In the genomic region with DNA sequence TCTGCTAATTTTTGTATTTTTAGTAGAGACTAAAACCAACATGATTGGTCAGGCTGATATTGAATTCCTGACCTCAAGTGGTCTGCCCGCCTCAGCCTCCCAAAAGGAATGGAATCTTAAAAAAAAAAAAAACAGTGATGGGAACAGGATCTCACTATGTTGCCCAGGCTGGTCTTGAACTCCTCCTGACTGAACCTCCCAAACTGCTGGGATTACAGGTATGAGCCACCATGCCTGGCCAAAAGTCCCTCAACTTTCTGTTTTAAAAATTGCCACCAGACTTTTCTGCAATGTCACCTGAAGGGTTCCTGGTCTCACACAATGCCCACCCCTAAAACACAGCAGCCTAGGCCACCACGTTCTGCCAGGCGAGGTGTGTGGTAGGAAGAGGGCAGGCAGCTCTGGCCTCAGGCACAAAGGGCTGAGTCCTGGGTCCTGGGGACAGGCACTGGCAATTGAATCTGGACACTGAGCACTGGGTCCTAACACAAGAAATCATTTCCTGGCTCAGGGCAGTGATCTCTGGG, we compare ENCODE assay signal across 13 cellular contexts. TPM values are rescaled to one million over a fixed set of nuclear protein-coding genes. Genes with fewer than 3 reads are reported as not detected.
A peak's percentile ranks its signal among the peaks of the same experiment; 100 is the strongest.
DNase-seq lines count a peak whose midpoint lies in the region; ATAC-seq and TF ChIP-seq lines count a peak whose summit lies in the region.
"Had no signal": no experiment of that assay in that cellular context is flagged by ENCODE, and none has a peak within 500 bp of the region (broad histone marks: within the 10 kb centered on the region; RNA-seq: fewer than 3 reads in every experiment).

No MANE protein-coding gene starts in this region.

- H3K27ac ChIP-seq in esophagus muscularis mucosa (replicated peaks in 1 of 4) (peak overlapping the region; percentile 75 to 85 (median 80)), osteoblast (ENCODE audit: low read depth, low read length) (no peak overlapping the region), upper lobe of right lung (peak overlapping the region; percentile 73), colonic mucosa (no peak overlapping the region)

- H4K20me1 ChIP-seq in osteoblast (ENCODE audit: insufficient read depth, low read length): no peaks in the 10 kb centered on the region

- no peak overlapping the region for H3K4me2 ChIP-seq in osteoblast (ENCODE audit: insufficient read depth, low read length)

- H3K4me1 ChIP-seq in esophagus muscularis mucosa (peaks cover 54 to 82% (median 78%) of the 10 kb centered on the region in 4 donors), osteoblast (ENCODE audit: insufficient read depth, low read length) (peaks cover 32% of the 10 kb centered on the region), upper lobe of right lung (peaks cover 20% of the 10 kb centered on the region), colonic mucosa (no peaks in the 10 kb centered on the region)

- H3K27me3 ChIP-seq in esophagus muscularis mucosa: no peaks in the 10 kb centered on the region
- no peaks in the 10 kb centered on the region for H3K27me3 ChIP-seq in osteoblast (ENCODE audit: insufficient read depth, low read length)
- no peaks in the 10 kb centered on the region for H3K27me3 ChIP-seq in upper lobe of right lung
- H3K27me3 ChIP-seq in colonic mucosa: no peaks in the 10 kb centered on the region
- H3K27me3 ChIP-seq: testis had no signal

- H3K27me3 Mint-ChIP-seq in type B pancreatic cell: no peaks in the 10 kb centered on the region

- WGBS in esophagus muscularis mucosa: 82% methylated on average over 3 of the region's 3 CpGs

- no peaks in the 10 kb centered on the region for H3K9me3 Mint-ChIP-seq in type B pancreatic cell
- H3K9me3 Mint-ChIP-seq: activated T-cell treated with anti-CD3 and anti-CD28 coated beads, Interleukin-2, amount 50 U/mL, for 4 hours had no signal

- peak overlapping the region; percentile 76 for H2AFZ ChIP-seq in osteoblast (ENCODE audit: low read length)

- no peak for TF ChIP-seq CTCF in esophagus muscularis mucosa (IDR thresholded peaks at IDR 0.05)
- no peak for TF ChIP-seq CTCF in osteoblast (IDR thresholded peaks at IDR 0.05; ENCODE audit: extremely low read depth, low read depth, low read length)
- TF ChIP-seq CTCF in upper lobe of right lung (IDR thresholded peaks at IDR 0.05): no peak
- no peak for TF ChIP-seq CTCF in colonic mucosa (IDR thresholded peaks at IDR 0.05)
- no peak for TF ChIP-seq CTCF in type B pancreatic cell (conservative IDR thresholded peaks at IDR 0.05)

- no peak for TF ChIP-seq EP300 in esophagus muscularis mucosa (IDR thresholded peaks at IDR 0.05)

- DNase-seq in Right ventricle myocardium superior (peak; percentile 19), left ventricle myocardium superior (no peak), esophagus muscularis mucosa (ENCODE audit: extremely low spot score) (no peak), osteoblast (ENCODE audit: insufficient read length, low spot score, missing footprints) (peak; percentile 30), upper lobe of right lung (no peak), colonic mucosa (no peak), type B pancreatic cell (ENCODE audit: extremely low spot score, unreplicated experiment) (no peak)
- DNase-seq: 8988T; activated CD4-positive, CD25-positive, alpha-beta regulatory T cell treated with anti-CD3 and anti-CD28 coated beads, Interleukin-2, amount 50 U/mL, for 72 hours; activated T-cell treated with anti-CD3 and anti-CD28 coated beads, Interleukin-2, amount 50 U/mL, for 4 hours; NCI-H2107 had no signal

- no peak overlapping the region for H3K9ac ChIP-seq in colonic mucosa (ENCODE audit: low read depth in 2 of 2, low read length in 2 of 2)

- no peak for TF ChIP-seq POLR2A in esophagus muscularis mucosa (IDR thresholded peaks at IDR 0.05; ENCODE audit: low read depth)
- TF ChIP-seq POLR2A in GM18505 (IDR thresholded peaks at IDR 0.05; ENCODE audit: borderline replicate concordance, extremely low read depth, insufficient read depth, insufficient read length): no peak

- H3K4me3 Mint-ChIP-seq in type B pancreatic cell: no peak overlapping the region
- H3K4me3 Mint-ChIP-seq: activated T-cell treated with anti-CD3 and anti-CD28 coated beads, Interleukin-2, amount 50 U/mL, for 4 hours had no signal

- no peaks in the 10 kb centered on the region for H3K79me2 ChIP-seq in osteoblast (ENCODE audit: insufficient read depth, low read length)

- intact Hi-C loops in Right ventricle myocardium superior (cut with DNase I) (no loop called here), left ventricle myocardium superior (cut with micrococcal nuclease) (no loop called here), esophagus muscularis mucosa (cut with DNase I) (no loop called here), upper lobe of right lung (cut with DNase I) (no loop called here), colonic mucosa (cut with DNase I) (no loop called here)

- H3K27ac Mint-ChIP-seq in type B pancreatic cell: no peak overlapping the region

- H3K4me3 ChIP-seq in esophagus muscularis mucosa (no peak overlapping the region), osteoblast (ENCODE audit: insufficient read depth, low read length) (no peak overlapping the region), upper lobe of right lung (no peak overlapping the region), colonic mucosa (no peak overlapping the region)
- H3K4me3 ChIP-seq: testis had no signal

- H3K4me1 Mint-ChIP-seq in type B pancreatic cell (ENCODE audit: unreplicated experiment): peaks cover 6% of the 10 kb centered on the region

- H3K36me3 ChIP-seq in esophagus muscularis mucosa: no peaks in the 10 kb centered on the region
- no peaks in the 10 kb centered on the region for H3K36me3 ChIP-seq in osteoblast (ENCODE audit: insufficient read depth, low read length)
- H3K36me3 ChIP-seq in upper lobe of right lung: no peaks in the 10 kb centered on the region
- no peaks in the 10 kb centered on the region for H3K36me3 ChIP-seq in colonic mucosa

- H3K9me3 ChIP-seq in esophagus muscularis mucosa (no peaks in the 10 kb centered on the region), osteoblast (ENCODE audit: low read depth, low read length) (no peaks in the 10 kb centered on the region), upper lobe of right lung (no peaks in the 10 kb centered on the region), colonic mucosa (no peaks in the 10 kb centered on the region)
- H3K9me3 ChIP-seq: testis had no signal

- no peaks in the 10 kb centered on the region for H3K36me3 Mint-ChIP-seq in type B pancreatic cell

- no peak for ATAC-seq in Right ventricle myocardium superior (ENCODE audit: poor library complexity)
- no peak for ATAC-seq in left ventricle myocardium superior
- ATAC-seq in upper lobe of right lung: no peak
- no peak for ATAC-seq in GM18505 (IDR thresholded peaks at IDR 0.05; ENCODE audit: unreplicated experiment)
- ATAC-seq: activated T-cell treated with anti-CD3 and anti-CD28 coated beads, Interleukin-2, amount 50 U/mL, for 4 hours had no signal

RNA-seq across cellular contexts. Expression of gene THRAP3, which starts 21.2 kb away (rescaled TPM):
- total RNA-seq in Right ventricle myocardium superior (57.6 TPM), left ventricle myocardium superior (67.9 TPM), esophagus muscularis mucosa (100 to 1,000 TPM in 2 of 4 donors, 10 to 100 TPM in 2; 90.3 to 116 (median 104) TPM), osteoblast (127 and 137 TPM in 2 replicates), upper lobe of right lung (88.6 TPM), colonic mucosa (100 to 1,000 TPM in 1 of 2 donors, 10 to 100 TPM in 1; 81.0 to 103 TPM), type B pancreatic cell (ENCODE audit: low replicate concordance) (122 and 135 TPM in 2 replicates)

RNA-seq across cellular contexts. Expression of gene MAP7D1, which starts 47.1 kb away (rescaled TPM):
- total RNA-seq in Right ventricle myocardium superior: 390 TPM
- total RNA-seq in left ventricle myocardium superior: 385 TPM
- 100 to 1,000 TPM; 162 to 263 (median 225) TPM for total RNA-seq in esophagus muscularis mucosa
- 106 and 132 TPM in 2 replicates for total RNA-seq in osteoblast
- 114 TPM for total RNA-seq in upper lobe of right lung
- total RNA-seq in colonic mucosa: 10 to 100 TPM; 37.7 to 50.0 TPM
- 94.5 and 112 TPM in 2 replicates for total RNA-seq in type B pancreatic cell (ENCODE audit: low replicate concordance)

RNA-seq across cellular contexts. Expression of gene TRAPPC3, which starts 53.8 kb away (rescaled TPM):
- total RNA-seq in Right ventricle myocardium superior (59.6 TPM), left ventricle myocardium superior (57.8 TPM), esophagus muscularis mucosa (100 to 1,000 TPM in 3 of 4 donors, 10 to 100 TPM in 1; 97.9 to 164 (median 122) TPM), osteoblast (93.4 and 111 TPM in 2 replicates), upper lobe of right lung (63.1 TPM), colonic mucosa (10 to 100 TPM; 59.0 to 60.6 TPM), type B pancreatic cell (ENCODE audit: low replicate concordance) (63.4 and 75.6 TPM in 2 replicates)

Comparison
In these comparisons a context has a peak if more than half of its experiments do, and no peak if none do; other contexts are left out.
1. DNase-seq: peak in Right ventricle myocardium superior (single experiment) and osteoblast (single experiment); none in left ventricle myocardium superior (single experiment), esophagus muscularis mucosa (single experiment), upper lobe of right lung (single experiment), colonic mucosa (single experiment) and type B pancreatic cell (single experiment).
2. H3K27ac ChIP-seq: peak in esophagus muscularis mucosa (4 of 4) and upper lobe of right lung (single experiment); none in osteoblast (single experiment) and colonic mucosa (single experiment).